ENCODE assay signal across 1 cellular context in genomic region chr1:172375227-172375631, GRCh38.
A peak's percentile ranks its signal among the peaks of the same experiment; 100 is the strongest.
TF ChIP-seq lines count a peak whose summit lies in the region.

No MANE protein-coding gene starts in this region.

TF ChIP-seq in HepG2, 621 proteins besides CTCF, POLR2A, EP300 and RAD21:
- TF ChIP-seq ZNF24 (IDR thresholded peaks at IDR 0.05) (no peak), RFX1 (IDR thresholded peaks at IDR 0.05) (peak; percentile 44; the same call in 1 of the 2 replicates)
- TF ChIP-seq, protein P1, sequence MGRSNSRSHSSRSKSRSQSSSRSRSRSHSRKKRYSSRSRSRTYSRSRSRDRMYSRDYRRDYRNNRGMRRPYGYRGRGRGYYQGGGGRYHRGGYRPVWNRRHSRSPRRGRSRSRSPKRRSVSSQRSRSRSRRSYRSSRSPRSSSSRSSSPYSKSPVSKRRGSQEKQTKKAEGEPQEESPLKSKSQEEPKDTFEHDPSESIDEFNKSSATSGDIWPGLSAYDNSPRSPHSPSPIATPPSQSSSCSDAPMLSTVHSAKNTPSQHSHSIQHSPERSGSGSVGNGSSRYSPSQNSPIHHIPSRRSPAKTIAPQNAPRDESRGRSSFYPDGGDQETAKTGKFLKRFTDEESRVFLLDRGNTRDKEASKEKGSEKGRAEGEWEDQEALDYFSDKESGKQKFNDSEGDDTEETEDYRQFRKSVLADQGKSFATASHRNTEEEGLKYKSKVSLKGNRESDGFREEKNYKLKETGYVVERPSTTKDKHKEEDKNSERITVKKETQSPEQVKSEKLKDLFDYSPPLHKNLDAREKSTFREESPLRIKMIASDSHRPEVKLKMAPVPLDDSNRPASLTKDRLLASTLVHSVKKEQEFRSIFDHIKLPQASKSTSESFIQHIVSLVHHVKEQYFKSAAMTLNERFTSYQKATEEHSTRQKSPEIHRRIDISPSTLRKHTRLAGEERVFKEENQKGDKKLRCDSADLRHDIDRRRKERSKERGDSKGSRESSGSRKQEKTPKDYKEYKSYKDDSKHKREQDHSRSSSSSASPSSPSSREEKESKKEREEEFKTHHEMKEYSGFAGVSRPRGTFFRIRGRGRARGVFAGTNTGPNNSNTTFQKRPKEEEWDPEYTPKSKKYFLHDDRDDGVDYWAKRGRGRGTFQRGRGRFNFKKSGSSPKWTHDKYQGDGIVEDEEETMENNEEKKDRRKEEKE (IDR thresholded peaks at IDR 0.05): no peak
